ENCODE assay signal across 9 cellular contexts in the genomic region with DNA sequence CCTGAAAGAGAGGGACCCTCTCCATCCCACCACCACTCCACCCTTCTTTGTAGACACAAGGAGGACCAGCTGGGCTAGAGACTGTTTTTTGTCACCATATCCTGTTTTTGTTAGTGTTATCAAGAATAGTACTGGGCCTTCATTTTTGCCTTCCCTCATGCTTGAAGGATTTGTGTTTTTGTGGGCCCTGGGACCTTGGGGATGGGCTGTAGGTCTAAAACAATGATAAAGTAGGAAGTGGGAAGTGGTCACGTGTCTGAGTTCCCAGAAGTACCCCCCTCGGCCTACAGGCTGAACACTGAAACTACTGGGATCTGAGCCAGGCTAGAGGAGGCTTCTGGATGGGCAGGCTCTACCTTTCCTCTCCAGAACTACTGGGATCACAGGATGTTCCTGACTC. TPM values are rescaled to one million over a fixed set of nuclear protein-coding genes. Genes with fewer than 3 reads are reported as not detected.
A peak's percentile ranks its signal among the peaks of the same experiment; 100 is the strongest.
DNase-seq lines count a peak whose midpoint lies in the region; TF ChIP-seq lines count a peak whose summit lies in the region.
"Had no signal": no experiment of that assay in that cellular context is flagged by ENCODE, and none has a peak within 500 bp of the region (broad histone marks: within the 10 kb centered on the region; RNA-seq: fewer than 3 reads in every experiment).

No MANE protein-coding gene starts in this region.

- 28% methylated on average over 2 of the region's 2 CpGs for WGBS in esophagus, 2 donors
- whole genome bisulfite sequencing in sigmoid colon, 2 donors = 15 to 25% methylated on average over 2 of the region's 2 CpGs

- intact Hi-C loops in sigmoid colon (cut with DNase I) = no loop called here

- no peak for TF ChIP-seq EP300 in sigmoid colon (IDR thresholded peaks at IDR 0.05)

- no peak overlapping the region for H3K4me3 ChIP-seq in esophagus (ENCODE audit: low read depth in 1 of 2, low read length in 2 of 2)
- no peak overlapping the region for H3K4me3 ChIP-seq in sigmoid colon

- H3K27ac ChIP-seq in esophagus (ENCODE audit: low read depth in 2 of 2, low read length in 1 of 2) (peak overlapping the region; percentile 62 to 93), sigmoid colon (peak overlapping the region; percentile 87 to 90 (median 88))

- peaks cover 0 to 6% of the 10 kb centered on the region in 2 donors for H3K4me1 ChIP-seq in esophagus (ENCODE audit: control insufficient read depth in 2 of 2, insufficient read depth in 2 of 2, low read length in 1 of 2)
- peaks cover 0 to 60% (median 52%) of the 10 kb centered on the region in 4 donors for H3K4me1 ChIP-seq in sigmoid colon

- H3K27me3 ChIP-seq in esophagus (ENCODE audit: control insufficient read depth in 1 of 2, insufficient read depth in 2 of 2, low read length in 2 of 2) (no peaks in the 10 kb centered on the region), sigmoid colon (no peaks in the 10 kb centered on the region)

- H3K36me3 ChIP-seq in esophagus (ENCODE audit: control insufficient read depth in 2 of 2, insufficient read depth in 2 of 2, low read length in 1 of 2) (peaks cover under 1 to 3% of the 10 kb centered on the region in 2 donors), sigmoid colon (peaks cover 4 to 38% (median 16%) of the 10 kb centered on the region in 4 donors)

- TF ChIP-seq POLR2A in sigmoid colon (IDR thresholded peaks at IDR 0.05) = no peak

- TF ChIP-seq CTCF in sigmoid colon (IDR thresholded peaks at IDR 0.05) = peak in 1 of 4 experiments; percentile 13

- H3K9me3 ChIP-seq in esophagus (ENCODE audit: control insufficient read depth in 2 of 2, insufficient read depth in 1 of 2, low read depth in 1 of 2, low read length in 1 of 2) (no peaks in the 10 kb centered on the region), sigmoid colon (no peaks in the 10 kb centered on the region)

- DNase-seq in H4 (ENCODE audit: low spot score) = peak; percentile 75
- DNase-seq in SK-MEL-5 (ENCODE audit: low read depth, low spot score) = peak; percentile 58
- no peak for DNase-seq in sigmoid colon
- DNase-seq in HCEC 1CT = no peak
- no peak for DNase-seq in GDM1 (lab: John Stamatoyannopoulos, UW)
- DNase-seq in effector CD4-positive, alpha-beta T cell = no peak
- DNase-seq in NAMALWA (ENCODE audit: low spot score) = no peak
- DNase-seq: NCI-H2171 had no signal

- in situ Hi-C loops in SK-MEL-5 (cut with HindIII; ENCODE audit: low pct_unique_long_range_greater_than_20kb, low sequenced_read_pairs) = no loop called here

RNA-seq across cellular contexts. Expression of gene AGFG2, which starts 8.9 kb away (rescaled TPM):
- total RNA-seq in H4 (2014; rRNA removed; shearing (Covaris generic)) = 4.9 and 7.6 TPM in 2 replicates
- total RNA-seq in SK-MEL-5 (2014; rRNA removed; shearing (Covaris generic)) = 16.4 and 18.1 TPM in 2 replicates
- polyA plus RNA-seq in SK-MEL-5 (2015; cell fraction: cytosol; rRNA removed) = 21.0 and 28.9 TPM in 2 replicates
- 24.3 and 26.1 TPM in 2 replicates for polyA plus RNA-seq in SK-MEL-5 (2015; cell fraction: nucleus; rRNA removed)
- 10 to 100 TPM; 15.8 to 37.9 TPM for polyA plus RNA-seq in esophagus
- 10 to 100 TPM; 17.5 to 32.7 (median 20.2) TPM for total RNA-seq in sigmoid colon
- polyA plus RNA-seq in sigmoid colon = 10 to 100 TPM; 28.8 to 33.0 (median 30.7) TPM

RNA-seq across cellular contexts. Expression of gene SAP25, which starts 25.8 kb away (rescaled TPM):
- not detected in 2 replicates for total RNA-seq in H4 (2014; rRNA removed; shearing (Covaris generic))
- total RNA-seq in SK-MEL-5 (2014; rRNA removed; shearing (Covaris generic)) = 0.21 and 0.48 TPM in 2 replicates
- 1.1 and 1.9 TPM in 2 replicates for polyA plus RNA-seq in SK-MEL-5 (2015; cell fraction: cytosol; rRNA removed)
- polyA plus RNA-seq in SK-MEL-5 (2015; cell fraction: nucleus; rRNA removed) = 9.2 and 18.0 TPM in 2 replicates
- polyA plus RNA-seq in esophagus (1 to 10 TPM; 1.5 to 3.3 TPM), sigmoid colon (1 to 10 TPM in 1 of 3 donors, not detected in 2; 7.2 TPM)
- 1 to 10 TPM in 2 of 4 donors, under 1 TPM in 1, not detected in 1; 0.71 to 2.5 (median 1.9) TPM for total RNA-seq in sigmoid colon

RNA-seq across cellular contexts. Expression of gene LRCH4, which starts 38.1 kb away (rescaled TPM):
- total RNA-seq in H4 (2014; rRNA removed; shearing (Covaris generic)) = 3.4 TPM in 2 replicates
- 4.6 and 5.5 TPM in 2 replicates for total RNA-seq in SK-MEL-5 (2014; rRNA removed; shearing (Covaris generic))
- polyA plus RNA-seq in SK-MEL-5 (2015; cell fraction: cytosol; rRNA removed) = 35.1 and 36.0 TPM in 2 replicates
- 164 and 195 TPM in 2 replicates for polyA plus RNA-seq in SK-MEL-5 (2015; cell fraction: nucleus; rRNA removed)
- polyA plus RNA-seq in esophagus = 10 to 100 TPM; 32.3 to 73.4 TPM
- 10 to 100 TPM; 28.9 to 74.5 (median 42.9) TPM for total RNA-seq in sigmoid colon
- polyA plus RNA-seq in sigmoid colon = 10 to 100 TPM; 28.2 to 92.3 (median 40.7) TPM

RNA-seq across cellular contexts. Expression of gene FBXO24, which starts 38.3 kb away (rescaled TPM):
- 0.15 TPM in 1 of 2 replicates, not detected in the other for total RNA-seq in H4 (2014; rRNA removed; shearing (Covaris generic))
- 0.13 and 0.55 TPM in 2 replicates for total RNA-seq in SK-MEL-5 (2014; rRNA removed; shearing (Covaris generic))
- polyA plus RNA-seq in SK-MEL-5 (2015; cell fraction: cytosol; rRNA removed) = 1.9 and 3.2 TPM in 2 replicates
- 4.4 and 8.3 TPM in 2 replicates for polyA plus RNA-seq in SK-MEL-5 (2015; cell fraction: nucleus; rRNA removed)
- polyA plus RNA-seq in esophagus (under 1 TPM; 0.33 to 0.81 TPM), sigmoid colon (1 to 10 TPM in 1 of 3 donors, under 1 TPM in 2; 0.46 to 1.2 (median 0.95) TPM)
- 1 to 10 TPM in 1 of 4 donors, under 1 TPM in 2, not detected in 1; 0.27 to 2.8 (median 0.71) TPM for total RNA-seq in sigmoid colon

RNA-seq across cellular contexts. Expression of gene PCOLCE, which starts 54.3 kb away (rescaled TPM):
- 123 and 180 TPM in 2 replicates for total RNA-seq in H4 (2014; rRNA removed; shearing (Covaris generic))
- total RNA-seq in SK-MEL-5 (2014; rRNA removed; shearing (Covaris generic)) = 0.59 and 1.1 TPM in 2 replicates
- 2.8 and 3.9 TPM in 2 replicates for polyA plus RNA-seq in SK-MEL-5 (2015; cell fraction: cytosol; rRNA removed)
- polyA plus RNA-seq in SK-MEL-5 (2015; cell fraction: nucleus; rRNA removed) = 23.1 and 50.7 TPM in 2 replicates
- polyA plus RNA-seq in esophagus (10 to 100 TPM in 1 of 2 donors, 1 to 10 TPM in 1; 9.9 to 11.0 TPM), sigmoid colon (10 to 100 TPM in 2 of 3 donors, 1 to 10 TPM in 1; 2.3 to 36.7 (median 10.8) TPM)
- total RNA-seq in sigmoid colon = 10 to 100 TPM; 14.3 to 76.4 (median 21.4) TPM

Comparison
In these comparisons a context has a peak if more than half of its experiments do, and no peak if none do; other contexts are left out.
1. DNase-seq: peak in H4 (single experiment) and SK-MEL-5 (single experiment); none in sigmoid colon (single experiment), HCEC 1CT (single experiment), GDM1 (single experiment), effector CD4-positive, alpha-beta T cell (single experiment) and NAMALWA (single experiment).